ENCODE assay signal across 18 cellular contexts in the genomic region with DNA sequence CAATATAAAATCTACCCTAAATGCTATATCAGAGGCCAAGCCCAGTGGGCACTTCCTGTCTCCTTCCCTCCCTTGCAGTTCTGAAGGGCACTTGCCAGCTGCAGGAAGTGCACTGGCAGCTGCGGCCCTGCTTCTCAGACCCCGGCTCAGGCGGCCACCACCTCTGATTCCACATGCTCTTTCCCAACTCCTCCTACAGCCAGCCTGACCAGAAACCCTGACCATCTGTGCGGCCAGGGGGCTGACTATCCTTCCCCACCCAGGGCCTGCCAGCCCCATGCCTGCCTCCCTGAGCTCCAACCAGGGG.
DNase-seq lines count a peak whose midpoint lies in the region; ATAC-seq and TF ChIP-seq lines count a peak whose summit lies in the region.
"Had no signal": no experiment of that assay in that cellular context is flagged by ENCODE, and none has a peak within 500 bp of the region (broad histone marks: within the 10 kb centered on the region; RNA-seq: fewer than 3 reads in every experiment).

No MANE protein-coding gene starts in this region.

- POLR2A ChIA-PET in IMR-90 (lab: Charles Lee; ENCODE audit: unreplicated experiment) = no interaction called here

- H3K18ac ChIP-seq in IMR-90 (ENCODE audit: low read depth, low read length) = no peak overlapping the region

- in situ Hi-C loops in IMR-90 (cut with MboI; ENCODE audit: low sequenced_read_pairs) (no loop called here), mammary epithelial cell (cut with MboI; ENCODE audit: low sequenced_read_pairs in 2 of 2) (loop anchor here in 1 of 2 donors (10.0 kb wide), 1 partner anchor 86 kb away; no protein-coding TSS in a partner anchor)

- H4K91ac ChIP-seq in IMR-90 (ENCODE audit: insufficient read depth, low read depth, low read length) = no peak overlapping the region

- TF ChIP-seq CTCF in IMR-90 (conservative IDR thresholded peaks at IDR 0.05; ENCODE audit: low read depth, low read length) (no peak), mammary epithelial cell (conservative IDR thresholded peaks at IDR 0.05 in 1 of 2, IDR thresholded peaks at IDR 0.05 in 1 of 2; ENCODE audit: extremely low read depth in 1 of 2, insufficient read depth in 1 of 2, low read depth in 1 of 2, low read length in 2 of 2) (no peak), neural crest cell (conservative IDR thresholded peaks at IDR 0.05) (no peak), neural progenitor cell (IDR thresholded peaks at IDR 0.05) (no peak)

- H3K4me1 ChIP-seq in IMR-90 (ENCODE audit: control insufficient read depth, insufficient read depth, low read length) = no peaks in the 10 kb centered on the region
- peaks cover 49% of the 10 kb centered on the region for H3K4me1 ChIP-seq in mammary epithelial cell (ENCODE audit: insufficient read depth, low read length)
- H3K4me1 ChIP-seq in neural progenitor cell = no peaks in the 10 kb centered on the region

- no peak overlapping the region for H4K8ac ChIP-seq in IMR-90 (ENCODE audit: low read depth in 2 of 2, low read length in 2 of 2)

- no peak for TF ChIP-seq POLR2A in IMR-90 (IDR thresholded peaks at IDR 0.05; ENCODE audit: low read depth, low read length)

- H2AK5ac ChIP-seq in IMR-90 (ENCODE audit: low read depth, low read length) = no peak overlapping the region

- WGBS in IMR-90 (ENCODE audit: extremely low coverage in 2 of 2, insufficient read length in 1 of 2), 2 experiments = 20% methylated on average over 2 of the region's 4 CpGs; no CpG with 5 or more reads in 1 of the 2 experiments
- WGBS in mammary epithelial cell (ENCODE audit: low coverage, missing lambda C conversion rate) = 43% methylated on average over 4 of the region's 4 CpGs

- H3K4me1 Mint-ChIP-seq in neural crest cell (peaks cover 26% of the 10 kb centered on the region), neural progenitor cell (peaks cover 26% of the 10 kb centered on the region)
- H3K4me1 Mint-ChIP-seq: CD4-positive, alpha-beta memory T cell had no signal

- H2AFZ ChIP-seq in IMR-90 (replicated peaks; ENCODE audit: low read length, poor library complexity) = peak overlapping the region; percentile 48
- peak overlapping the region; percentile 79 for H2AFZ ChIP-seq in mammary epithelial cell (ENCODE audit: low read depth, low read length)
- no peak overlapping the region for H2AFZ ChIP-seq in neural progenitor cell (replicated peaks)

- H3K4me2 ChIP-seq in IMR-90 (ENCODE audit: low read depth, low read length) = no peak overlapping the region
- H3K4me2 ChIP-seq in mammary epithelial cell (ENCODE audit: insufficient read depth, low read depth, low read length) = no peak overlapping the region
- no peak overlapping the region for H3K4me2 ChIP-seq in neural progenitor cell

- no peaks in the 10 kb centered on the region for H3K79me1 ChIP-seq in IMR-90 (ENCODE audit: low read depth in 1 of 2, low read length in 2 of 2)

- dilution Hi-C loops in IMR-90 (cut with HindIII; ENCODE audit: low sequenced_read_pairs, unreplicated experiment) (no loop called here), mammary epithelial cell (cut with HindIII; ENCODE audit: low sequenced_read_pairs) (no loop called here)

- H3K9me1 ChIP-seq in IMR-90 (ENCODE audit: insufficient read depth, low read length) = no peaks in the 10 kb centered on the region

- H3K9me3 Mint-ChIP-seq in neural crest cell (peaks cover 2% of the 10 kb centered on the region), neural progenitor cell (no peaks in the 10 kb centered on the region)
- H3K9me3 Mint-ChIP-seq: CD4-positive, alpha-beta memory T cell; HFFc6 had no signal

- H3K14ac ChIP-seq in IMR-90 (replicated peaks; ENCODE audit: low read depth, low read length) = no peak overlapping the region

- H2AK9ac ChIP-seq in IMR-90 (replicated peaks; ENCODE audit: low read depth, low read length, poor library complexity) = no peak overlapping the region

- H3K4me3 Mint-ChIP-seq in neural crest cell (no peak overlapping the region), neural progenitor cell (no peak overlapping the region)
- H3K4me3 Mint-ChIP-seq: CD4-positive, alpha-beta memory T cell had no signal

- H3K27me3 ChIP-seq in IMR-90 (ENCODE audit: control insufficient read depth, insufficient read depth, low read length) (peaks cover 7% of the 10 kb centered on the region), mammary epithelial cell (ENCODE audit: insufficient read depth, low read length) (no peaks in the 10 kb centered on the region), neural progenitor cell (no peaks in the 10 kb centered on the region)

- no peaks in the 10 kb centered on the region for H3K36me3 ChIP-seq in IMR-90 (ENCODE audit: control insufficient read depth, insufficient read depth, low read length)
- no peaks in the 10 kb centered on the region for H3K36me3 ChIP-seq in mammary epithelial cell (ENCODE audit: insufficient read depth, low read length)
- no peaks in the 10 kb centered on the region for H3K36me3 ChIP-seq in neural progenitor cell

- H3F3A ChIP-seq in neural progenitor cell (ENCODE audit: low read depth) = no peaks in the 10 kb centered on the region

- no peak overlapping the region for H2BK15ac ChIP-seq in IMR-90 (ENCODE audit: low read depth, low read length)

- no peak overlapping the region for H3K4ac ChIP-seq in IMR-90 (ENCODE audit: low read depth, low read length)

- no peak overlapping the region for H2BK5ac ChIP-seq in IMR-90 (ENCODE audit: low read depth, low read length, poor library complexity, severe bottlenecking)

- H3K36me3 Mint-ChIP-seq in neural crest cell (ENCODE audit: low read depth) (no peaks in the 10 kb centered on the region), neural progenitor cell (no peaks in the 10 kb centered on the region)
- H3K36me3 Mint-ChIP-seq: CD4-positive, alpha-beta memory T cell had no signal

- intact Hi-C loops in IMR-90 (cut with micrococcal nuclease) = no loop called here
- intact Hi-C loops in mammary epithelial cell (cut with micrococcal nuclease) = no loop called here

- H3K9ac ChIP-seq in IMR-90 (ENCODE audit: low read depth, low read length) (no peak overlapping the region), mammary epithelial cell (ENCODE audit: insufficient read depth, low read length) (no peak overlapping the region), neural progenitor cell (no peak overlapping the region)

- no peak overlapping the region for H2BK120ac ChIP-seq in IMR-90 (ENCODE audit: low read depth, low read length)

- no peak overlapping the region for H2BK20ac ChIP-seq in IMR-90 (ENCODE audit: low read depth, low read length)

- H3K79me2 ChIP-seq in mammary epithelial cell (ENCODE audit: insufficient read depth, low read length) (no peaks in the 10 kb centered on the region), neural progenitor cell (ENCODE audit: low read depth) (no peaks in the 10 kb centered on the region)

- no peak overlapping the region for H3K27ac ChIP-seq in IMR-90 (ENCODE audit: insufficient read depth, low read length)
- peak overlapping the region; percentile 32 for H3K27ac ChIP-seq in mammary epithelial cell (ENCODE audit: insufficient read depth, low read depth, low read length)
- no peak overlapping the region for H3K27ac ChIP-seq in neural progenitor cell

- peak overlapping the region; percentile 90 for H3K27ac Mint-ChIP-seq in neural crest cell (ENCODE audit: unreplicated experiment)
- H3K27ac Mint-ChIP-seq in neural progenitor cell = no peak overlapping the region
- H3K27ac Mint-ChIP-seq: CD4-positive, alpha-beta memory T cell had no signal

- CTCF ChIA-PET in IMR-90 (lab: Yijun Ruan, JAX) = no interaction called here
- CTCF ChIA-PET in mammary epithelial cell (lab: Charles Lee; ENCODE audit: low non-redundant PET) = no interaction called here

- H3K56ac ChIP-seq in IMR-90 (ENCODE audit: extremely low read depth, insufficient read depth, low read length) = no peak overlapping the region

- H3K27me3 Mint-ChIP-seq in neural crest cell (ENCODE audit: low read depth) (no peaks in the 10 kb centered on the region), neural progenitor cell (ENCODE audit: insufficient read depth, low read depth) (no peaks in the 10 kb centered on the region)

- no peak overlapping the region for H3K23ac ChIP-seq in IMR-90 (ENCODE audit: low read depth, low read length)

- H3K4me3 ChIP-seq in IMR-90 (ENCODE audit: insufficient read depth, low read depth, low read length) (no peak overlapping the region), mammary epithelial cell (replicated peaks in 1 of 3; ENCODE audit: insufficient read depth in 1 of 3, low read depth in 2 of 3, low read length in 3 of 3) (no peak overlapping the region), neural progenitor cell (no peak overlapping the region)

- H4K5ac ChIP-seq in IMR-90 (ENCODE audit: low read depth, low read length) = no peak overlapping the region

- DNase-seq in A172 (ENCODE audit: low spot score) = peak; percentile 45
- DNase-seq in IMR-90 = no peak
- DNase-seq in mammary epithelial cell = no peak
- no peak for DNase-seq in neural crest cell (ENCODE audit: low read depth, low spot score)
- DNase-seq in NCI-H128 (lab: John Stamatoyannopoulos, UW; ENCODE audit: unreplicated experiment) = no peak
- DNase-seq in neural progenitor cell (ENCODE audit: low spot score) = no peak
- no peak for DNase-seq in NCI-H2196 treated with DMSO at 0.1 percent for 48 hours (lab: John Stamatoyannopoulos, UW; ENCODE audit: unreplicated experiment)
- DNase-seq: ACHN; CD4-positive, alpha-beta memory T cell; DND-41; GF-D8; GOT3; HFFc6; KG1; MM.1S; NCI-H187 treated with DMSO at 0.1 percent for 48 hours; NCI-H2227 treated with DMSO at 0.1 percent for 48 hours; NCI-H526 treated with DMSO at 0.1 percent for 48 hours had no signal

- H3K9me3 ChIP-seq in IMR-90 (ENCODE audit: control insufficient read depth, insufficient read depth, low read length) (no peaks in the 10 kb centered on the region), mammary epithelial cell (replicated peaks; ENCODE audit: insufficient read depth, low read length) (no peaks in the 10 kb centered on the region), neural progenitor cell (ENCODE audit: low read depth) (no peaks in the 10 kb centered on the region)

- BruUV-seq in IMR-90 (replicated peaks; lab: Mats Ljungman, UMichigan) (no TSS peak), mammary epithelial cell (replicated peaks; lab: Mats Ljungman, UMichigan) (no TSS peak)

- no peaks in the 10 kb centered on the region for H4K20me1 ChIP-seq in IMR-90 (ENCODE audit: insufficient read depth, low read length)
- H4K20me1 ChIP-seq in mammary epithelial cell (ENCODE audit: insufficient read depth, low read length) = no peaks in the 10 kb centered on the region
- H4K20me1 ChIP-seq in neural progenitor cell (ENCODE audit: low read depth) = no peaks in the 10 kb centered on the region

- TF ChIP-seq RAD21 in IMR-90 (IDR thresholded peaks at IDR 0.05; ENCODE audit: low read length) = no peak

- no peak for ATAC-seq in IMR-90 (ENCODE audit: low read depth)

TF ChIP-seq in IMR-90, 13 proteins besides CTCF, POLR2A, EP300 and RAD21 (continues in another document):
- TF ChIP-seq RCOR1 (IDR thresholded peaks at IDR 0.05; ENCODE audit: insufficient replicate concordance, low read length) = no peak
- no peak for TF ChIP-seq SMC3 (IDR thresholded peaks at IDR 0.05; ENCODE audit: low read depth, low read length)
- no peak for TF ChIP-seq BHLHE40 (IDR thresholded peaks at IDR 0.05; ENCODE audit: low read depth, low read length)
